In genomic region chr14:59293934-59294661, GRCh38 we compare ENCODE assay signal across 13 cellular contexts.
DNase-seq lines count a peak whose midpoint lies in the region; ATAC-seq and TF ChIP-seq lines count a peak whose summit lies in the region.
"Had no signal": no experiment of that assay in that cellular context is flagged by ENCODE, and none has a peak within 500 bp of the region (broad histone marks: within the 10 kb centered on the region; RNA-seq: fewer than 3 reads in every experiment).

No MANE protein-coding gene starts in this region.

- H3K27me3 Mint-ChIP-seq in HFFc6 (ENCODE audit: insufficient read depth): peaks cover 2% of the 10 kb centered on the region; the same call in 1 of the 2 replicates
- no peaks in the 10 kb centered on the region for H3K27me3 Mint-ChIP-seq in stimulated activated naive CD8-positive, alpha-beta T cell treated with anti-CD3 and anti-CD28 coated beads, Interleukin-15, amount 100 ng/mL, for 72 hours
- H3K27me3 Mint-ChIP-seq: stimulated activated naive CD8-positive, alpha-beta T cell treated with anti-CD3 and anti-CD28 coated beads, Interleukin-15, Interleukin-2, amounts not matched to agents 100 ng/mL and 50 ng/mL, for 24 hours had no signal

- H3K4me1 ChIP-seq in mesenchymal stem cell (ENCODE audit: control insufficient read depth, insufficient read depth, low read depth, low read length) (no peaks in the 10 kb centered on the region), stomach smooth muscle (ENCODE audit: control insufficient read depth, insufficient read depth, low read length) (peaks cover 28% of the 10 kb centered on the region)

- DNase-seq in HFFc6: no peak
- DNase-seq in epithelial cell of esophagus (ENCODE audit: low read depth): peak; percentile 22
- DNase-seq in mesenchymal stem cell: no peak
- no peak for DNase-seq in Ammon's horn (ENCODE audit: low spot score)
- no peak for DNase-seq in activated CD8-positive, alpha-beta memory T cell treated with anti-CD3 and anti-CD28 coated beads for 24 hours
- DNase-seq in stimulated activated naive CD8-positive, alpha-beta T cell treated with anti-CD3 and anti-CD28 coated beads, Interleukin-15, amount 100 ng/mL, for 72 hours: no peak
- DNase-seq: dorsolateral prefrontal cortex, Kasumi-1, mammary epithelial cell had no signal

- H3K23ac ChIP-seq in mesenchymal stem cell (ENCODE audit: low read length in 2 of 2): no peak overlapping the region

- H3K36me3 ChIP-seq in mesenchymal stem cell (ENCODE audit: control insufficient read depth in 1 of 2, insufficient read depth in 2 of 2, low read depth in 1 of 2, low read length in 2 of 2) (peaks cover 3 to 14% of the 10 kb centered on the region in 2 experiments), stomach smooth muscle (ENCODE audit: control insufficient read depth in 2 of 2, insufficient read depth in 2 of 2, low read length in 2 of 2) (peaks cover 11 to 12% of the 10 kb centered on the region in 2 donors)
- H3K36me3 ChIP-seq: neutrophil had no signal

- peak overlapping the region in 1 of 2 experiments; percentile 80 for H2BK12ac ChIP-seq in mesenchymal stem cell (ENCODE audit: low read length in 2 of 2)

- H3K18ac ChIP-seq in mesenchymal stem cell (ENCODE audit: low read depth in 1 of 2, low read length in 2 of 2): peak overlapping the region; percentile 65 to 66

- no peak overlapping the region for H4K8ac ChIP-seq in mesenchymal stem cell (ENCODE audit: low read length)

- H3K79me1 ChIP-seq in mesenchymal stem cell (replicated peaks; ENCODE audit: low read length, poor library complexity, severe bottlenecking): peaks cover 3% of the 10 kb centered on the region

- WGBS in mesenchymal stem cell: 91% methylated on average over 7 of the region's 8 CpGs

- peak overlapping the region; percentile 48 for H4K91ac ChIP-seq in mesenchymal stem cell (ENCODE audit: low read length)

- H3K9me3 Mint-ChIP-seq in HFFc6: no peaks in the 10 kb centered on the region
- H3K9me3 Mint-ChIP-seq in stimulated activated naive CD8-positive, alpha-beta T cell treated with anti-CD3 and anti-CD28 coated beads, Interleukin-15, amount 100 ng/mL, for 72 hours: no peaks in the 10 kb centered on the region
- H3K9me3 Mint-ChIP-seq: stimulated activated naive CD8-positive, alpha-beta T cell treated with anti-CD3 and anti-CD28 coated beads, Interleukin-15, Interleukin-2, amounts not matched to agents 100 ng/mL and 50 ng/mL, for 24 hours had no signal

- no peak overlapping the region for H2AFZ ChIP-seq in mesenchymal stem cell (ENCODE audit: low read depth, low read length)

- peak overlapping the region in 1 of 2 experiments; percentile 22 for H3K4ac ChIP-seq in mesenchymal stem cell (ENCODE audit: low read depth in 1 of 2, low read length in 2 of 2)

- no peak overlapping the region for H3K4me3 Mint-ChIP-seq in HFFc6
- no peak overlapping the region for H3K4me3 Mint-ChIP-seq in stimulated activated naive CD8-positive, alpha-beta T cell treated with anti-CD3 and anti-CD28 coated beads, Interleukin-15, amount 100 ng/mL, for 72 hours
- H3K4me3 Mint-ChIP-seq: stimulated activated naive CD8-positive, alpha-beta T cell treated with anti-CD3 and anti-CD28 coated beads, Interleukin-15, Interleukin-2, amounts not matched to agents 100 ng/mL and 50 ng/mL, for 24 hours had no signal

- H3K4me2 ChIP-seq in mesenchymal stem cell (ENCODE audit: low read length, poor library complexity, severe bottlenecking): no peak overlapping the region

- H3K27me3 ChIP-seq in mesenchymal stem cell (ENCODE audit: control insufficient read depth in 1 of 2, insufficient read depth in 1 of 2, low read length in 2 of 2) (no peaks in the 10 kb centered on the region), stomach smooth muscle (ENCODE audit: control insufficient read depth in 1 of 2, insufficient read depth in 2 of 2, low read length in 2 of 2) (no peaks in the 10 kb centered on the region)
- H3K27me3 ChIP-seq: dorsolateral prefrontal cortex, neutrophil had no signal

- no peak for ATAC-seq in GM18870 (IDR thresholded peaks at IDR 0.05; ENCODE audit: unreplicated experiment)
- no peak for ATAC-seq in stimulated activated naive CD8-positive, alpha-beta T cell treated with anti-CD3 and anti-CD28 coated beads, Interleukin-15, amount 100 ng/mL, for 72 hours

- H3K27ac ChIP-seq in mesenchymal stem cell (ENCODE audit: low read length, poor library complexity, severe bottlenecking) (no peak overlapping the region), stomach smooth muscle (ENCODE audit: low read length) (peak overlapping the region; percentile 80)
- H3K27ac ChIP-seq: neutrophil had no signal

- peak overlapping the region; percentile 41 for H3K9ac ChIP-seq in mesenchymal stem cell (ENCODE audit: low read length)
- H3K9ac ChIP-seq in stomach smooth muscle (ENCODE audit: low read length in 2 of 2): peak overlapping the region in 1 of 2 donors; percentile 36

- no peak overlapping the region for H2BK5ac ChIP-seq in mesenchymal stem cell (ENCODE audit: low read depth, low read length, poor library complexity, severe bottlenecking)

- peaks cover 38% of the 10 kb centered on the region for H3K4me1 Mint-ChIP-seq in HFFc6 (ENCODE audit: low read depth)
- H3K4me1 Mint-ChIP-seq in stimulated activated naive CD8-positive, alpha-beta T cell treated with anti-CD3 and anti-CD28 coated beads, Interleukin-15, amount 100 ng/mL, for 72 hours: peaks cover 15% of the 10 kb centered on the region

- peak overlapping the region; percentile 20; the same call in 1 of the 2 replicates for H3K27ac Mint-ChIP-seq in HFFc6
- H3K27ac Mint-ChIP-seq in stimulated activated naive CD8-positive, alpha-beta T cell treated with anti-CD3 and anti-CD28 coated beads, Interleukin-15, amount 100 ng/mL, for 72 hours: no peak overlapping the region
- H3K27ac Mint-ChIP-seq: stimulated activated naive CD8-positive, alpha-beta T cell treated with anti-CD3 and anti-CD28 coated beads, Interleukin-15, Interleukin-2, amounts not matched to agents 100 ng/mL and 50 ng/mL, for 24 hours had no signal

- no peaks in the 10 kb centered on the region for H3K9me3 ChIP-seq in mesenchymal stem cell (ENCODE audit: control insufficient read depth, low read length)
- H3K9me3 ChIP-seq in stomach smooth muscle (ENCODE audit: control insufficient read depth in 2 of 2, low read length in 2 of 2): no peaks in the 10 kb centered on the region
- H3K9me3 ChIP-seq: neutrophil had no signal

- H2BK15ac ChIP-seq in mesenchymal stem cell (ENCODE audit: low read depth, poor library complexity, severe bottlenecking): no peak overlapping the region

- H2BK120ac ChIP-seq in mesenchymal stem cell (ENCODE audit: low read depth, low read length): no peak overlapping the region

- no peak overlapping the region for H3K14ac ChIP-seq in mesenchymal stem cell (ENCODE audit: low read length in 2 of 2)

- TF ChIP-seq CTCF in HFFc6 (IDR thresholded peaks at IDR 0.05): no peak
- TF ChIP-seq CTCF in epithelial cell of esophagus (IDR thresholded peaks at IDR 0.05; ENCODE audit: insufficient read depth, low read depth, low read length, missing control alignments): no peak

- peaks cover 11% of the 10 kb centered on the region; the same call in 1 of the 2 replicates for H3K36me3 Mint-ChIP-seq in HFFc6 (ENCODE audit: low read depth)

- H3K4me3 ChIP-seq in epithelial cell of esophagus (ENCODE audit: low read length): no peak overlapping the region
- H3K4me3 ChIP-seq in mesenchymal stem cell (ENCODE audit: insufficient read depth in 1 of 2, low read depth in 1 of 2, low read length in 2 of 2): no peak overlapping the region
- H3K4me3 ChIP-seq in stomach smooth muscle (ENCODE audit: low read length in 2 of 2): no peak overlapping the region
- H3K4me3 ChIP-seq: dorsolateral prefrontal cortex had no signal

- H2AK5ac ChIP-seq in mesenchymal stem cell (ENCODE audit: low read length, severe bottlenecking): no peak overlapping the region
